ENCODE assay signal across 8 cellular contexts in the genomic region with DNA sequence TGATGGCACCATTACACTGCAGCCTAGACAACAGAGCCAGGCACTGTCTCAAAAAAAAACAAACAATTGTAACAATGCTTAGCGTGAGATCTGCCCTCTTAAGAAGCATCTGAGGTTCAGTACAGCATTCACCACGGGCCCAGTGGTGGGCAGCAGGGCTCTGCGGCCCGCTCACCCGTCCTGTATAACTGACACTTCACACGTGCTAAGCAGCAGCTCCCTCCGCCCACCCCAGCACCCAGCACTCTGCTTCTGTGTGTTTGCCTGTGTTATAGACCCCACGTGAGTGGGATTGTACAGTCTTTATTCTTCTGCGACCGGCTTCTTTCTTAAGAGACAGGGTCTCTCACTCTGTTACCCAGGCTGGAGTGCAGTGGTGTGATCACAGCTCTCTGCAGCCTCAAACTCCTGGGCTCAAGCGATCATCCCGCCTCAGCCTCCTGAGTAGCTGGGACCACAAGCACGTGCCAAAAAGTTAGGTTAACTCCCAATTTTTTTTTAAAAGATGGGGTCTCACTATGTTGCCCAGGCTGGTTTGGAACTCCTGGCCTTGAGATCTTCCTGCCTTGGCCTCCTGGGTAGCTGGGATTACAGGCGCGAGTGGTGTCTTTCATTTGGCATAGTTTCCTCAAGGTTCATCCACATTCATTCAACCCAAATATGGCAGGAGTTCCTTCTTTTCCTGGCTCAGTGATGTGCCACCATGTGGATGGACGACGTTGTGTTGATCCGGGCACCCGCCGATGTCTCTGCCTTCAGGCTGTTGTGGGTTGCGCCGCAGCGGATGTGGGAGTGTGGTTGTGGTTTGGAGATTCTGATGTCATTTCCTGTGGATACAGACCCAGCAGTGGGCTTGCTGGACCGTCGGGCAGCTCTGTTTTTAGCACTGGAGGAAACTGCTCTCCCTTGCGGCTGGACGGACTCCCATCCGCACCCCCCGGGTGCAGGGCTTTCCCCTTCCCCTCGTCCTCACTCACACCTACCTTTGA.
DNase-seq lines count a peak whose midpoint lies in the region; ATAC-seq and TF ChIP-seq lines count a peak whose summit lies in the region.

No MANE protein-coding gene starts in this region.

- H3K27me3 ChIP-seq in gastroesophageal sphincter, result no peaks in the 10 kb centered on the region

- POLR2A ChIA-PET in GM10248 (lab: Yijun Ruan, JAX), result no interaction called here

- H3K27ac ChIP-seq in gastroesophageal sphincter, result no peak overlapping the region

- no peaks in the 10 kb centered on the region for H3K9me3 Mint-ChIP-seq in neural crest cell

- no peak for TF ChIP-seq EP300 in gastroesophageal sphincter (IDR thresholded peaks at IDR 0.05)

- DNase-seq in GM10248 (ENCODE audit: extremely low spot score) (peak; percentile 82), UCSD-AML1 (lab: John Stamatoyannopoulos, UW; ENCODE audit: unreplicated experiment) (peak; percentile 98), astrocyte of the hippocampus (ENCODE audit: low read depth, low spot score) (peak; percentile 84), neural crest cell (ENCODE audit: low read depth, low spot score) (no peak), AG20443 (ENCODE audit: low spot score) (no peak)

- peak overlapping the region; percentile 35 for H3K27ac Mint-ChIP-seq in neural crest cell (ENCODE audit: unreplicated experiment)

- H3K36me3 Mint-ChIP-seq in neural crest cell (ENCODE audit: low read depth), result no peaks in the 10 kb centered on the region

- H3K4me3 ChIP-seq in gastroesophageal sphincter, result no peak overlapping the region

- no peaks in the 10 kb centered on the region for H3K9me3 ChIP-seq in gastroesophageal sphincter

- WGBS in gastroesophageal sphincter (ENCODE audit: low coverage in 1 of 2), 2 donors, result 79 to 89% methylated on average over 5 to 6 of the region's 30 CpGs

- H3K4me1 Mint-ChIP-seq in neural crest cell, result no peaks in the 10 kb centered on the region

- no peak for TF ChIP-seq POLR2A in gastroesophageal sphincter (IDR thresholded peaks at IDR 0.05)

- TF ChIP-seq CTCF in GM10248 (IDR thresholded peaks at IDR 0.05; ENCODE audit: control extremely low read depth, extremely low read depth, low read depth, missing control alignments), result peak; percentile 7
- no peak for TF ChIP-seq CTCF in neural crest cell (conservative IDR thresholded peaks at IDR 0.05)
- TF ChIP-seq CTCF in gastroesophageal sphincter (IDR thresholded peaks at IDR 0.05), result no peak

- CTCF ChIA-PET in GM10248 (lab: Yijun Ruan, JAX), result interaction anchor here (0.6 to 1.5 kb wide), 4 partner anchors 8 to 13 kb away, joined by 3 to 5 read pairs (median 4); no protein-coding TSS in a partner anchor

- ATAC-seq in HG02852 (IDR thresholded peaks at IDR 0.05; ENCODE audit: unreplicated experiment) (peak; percentile 76), GM21528 (IDR thresholded peaks at IDR 0.05; ENCODE audit: low FRiP score, unreplicated experiment) (no peak), gastroesophageal sphincter (no peak)

- no peaks in the 10 kb centered on the region for H3K4me1 ChIP-seq in gastroesophageal sphincter

- no peaks in the 10 kb centered on the region for H3K27me3 Mint-ChIP-seq in neural crest cell (ENCODE audit: low read depth)

- H3K4me3 Mint-ChIP-seq in neural crest cell, result no peak overlapping the region

- peaks cover 0 to 100% of the 10 kb centered on the region in 2 donors for H3K36me3 ChIP-seq in gastroesophageal sphincter

Comparison
In these comparisons a context has a peak if more than half of its experiments do, and no peak if none do; other contexts are left out.
1. DNase-seq: peak in GM10248 (single experiment), UCSD-AML1 (single experiment) and astrocyte of the hippocampus (single experiment); none in neural crest cell (single experiment) and AG20443 (single experiment).